In the genomic region with DNA sequence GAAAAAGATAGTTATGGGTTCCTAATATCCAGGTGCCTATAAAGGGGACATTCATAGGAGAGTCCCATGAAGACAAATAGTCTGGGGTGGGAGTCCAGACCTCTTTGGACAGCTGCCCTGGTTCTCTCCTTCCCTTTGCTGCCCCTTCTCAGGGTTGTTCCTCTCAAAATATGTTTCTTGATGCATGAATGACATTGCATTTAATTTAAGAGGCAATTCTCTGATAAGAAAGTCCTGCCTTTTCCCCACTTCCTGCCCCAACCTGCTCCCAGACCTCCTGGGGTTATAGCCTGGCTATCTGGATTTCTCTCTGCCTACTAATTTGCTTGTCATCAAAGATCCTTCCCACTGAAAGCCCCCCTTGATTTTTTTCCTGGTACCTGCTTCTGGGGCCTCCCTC, we compare ENCODE assay signal across 7 cellular contexts.
"Had no signal": no experiment of that assay in that cellular context is flagged by ENCODE, and none has a peak within 500 bp of the region (broad histone marks: within the 10 kb centered on the region; RNA-seq: fewer than 3 reads in every experiment).

No MANE protein-coding gene starts in this region.

- H2AFZ ChIP-seq: GM23338 had no signal

- H3K4me3 Mint-ChIP-seq: GM23338, H9, IgD-negative memory B cell had no signal

- H3K9me3 Mint-ChIP-seq: GM23338, H9, IgD-negative memory B cell had no signal

- H3K27ac Mint-ChIP-seq: GM23338, H9, IgD-negative memory B cell had no signal

- FAIRE-seq: H1, H54, HepG2 had no signal

- H3K4me3 ChIP-seq: GM23338 had no signal

- DNase-seq: H9, HCEC 1CT had no signal

- H3K4me2 ChIP-seq: GM23338 had no signal

- H3K36me3 Mint-ChIP-seq: IgD-negative memory B cell had no signal

- H3K4me1 Mint-ChIP-seq: GM23338, IgD-negative memory B cell had no signal

- ATAC-seq: GM23338, HepG2 had no signal
